ENCODE assay signal across 20 cellular contexts in the genomic region with DNA sequence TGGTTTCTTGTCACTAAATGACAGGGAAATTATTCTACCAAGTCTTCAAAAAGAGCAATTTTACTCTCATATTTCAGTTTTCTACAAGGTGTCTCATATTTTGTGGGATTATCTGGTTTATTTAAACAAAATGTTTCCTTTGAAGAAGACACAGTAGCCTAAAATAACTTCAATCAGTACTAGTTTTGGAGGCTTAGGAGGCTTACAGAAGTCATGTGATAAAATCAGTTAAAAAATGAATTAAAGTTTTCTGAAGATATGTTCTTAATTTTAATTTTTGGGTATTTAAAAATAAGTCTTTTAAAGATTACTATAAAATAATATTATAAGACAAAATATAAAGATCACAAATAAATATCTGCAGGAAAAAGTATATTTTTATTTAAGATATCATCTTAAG.
"Had no signal": no experiment of that assay in that cellular context is flagged by ENCODE, and none has a peak within 500 bp of the region (broad histone marks: within the 10 kb centered on the region; RNA-seq: fewer than 3 reads in every experiment).

No MANE protein-coding gene starts in this region.

- H2AFZ ChIP-seq: PC-9 had no signal

- DNase-seq: MM.1S, NCI-H1092 treated with DMSO at 0.1 percent for 48 hours, NCI-H1436, NCI-H1694, NCI-H187 treated with DMSO at 0.1 percent for 48 hours, NCI-H2081, NCI-H2171, NCI-H226, NCI-H446, NCI-H510A, NCI-H524 treated with DMSO at 0.1 percent for 48 hours, NCI-H69, NCI-H774, PC-9, Peyer's patch, SHP77 treated with DMSO at 0.1 percent for 48 hours, SJCRH30 had no signal

- H3K27me3 ChIP-seq: Peyer's patch, SJCRH30 had no signal

- H3K9ac ChIP-seq: KMS-11 had no signal

- H3K36me3 ChIP-seq: Peyer's patch, SJCRH30 had no signal

- ATAC-seq: Right ventricle myocardium inferior, SK-N-SH treated with all-trans-retinoic acid at 6 μM for 48 hours had no signal

- H3K4me3 ChIP-seq: PC-9, Peyer's patch, SJCRH30 had no signal

- H3K4me2 ChIP-seq: KMS-11, PC-9 had no signal

- H3K4me1 ChIP-seq: Peyer's patch, SJCRH30 had no signal

- H3K27ac ChIP-seq: KMS-11, PC-9, Peyer's patch, SJCRH30 had no signal

- H3K9me3 ChIP-seq: SJCRH30 had no signal
